In the genomic region with DNA sequence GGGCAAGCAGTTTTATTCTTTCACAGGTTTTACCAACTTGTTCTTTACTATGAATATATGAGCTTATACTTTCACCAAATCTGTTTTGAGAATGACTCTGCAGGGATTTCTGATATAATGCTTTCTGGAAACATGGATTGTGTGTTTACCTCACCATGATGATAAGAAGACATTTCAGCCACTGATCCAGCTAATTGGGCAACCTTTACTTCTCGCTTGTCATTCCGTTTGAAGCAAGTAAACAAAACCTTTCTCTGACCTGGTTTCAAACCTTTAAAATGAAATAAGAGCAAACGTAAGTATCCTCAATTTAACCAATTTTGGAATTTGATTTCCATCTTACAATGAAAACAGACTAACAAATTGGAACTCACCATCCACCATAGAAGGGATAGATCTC, we compare ENCODE assay signal across 18 cellular contexts. TPM values are rescaled to one million over a fixed set of nuclear protein-coding genes. Genes with fewer than 3 reads are reported as not detected.
DNase-seq lines count a peak whose midpoint lies in the region; ATAC-seq and TF ChIP-seq lines count a peak whose summit lies in the region.
"Had no signal": no experiment of that assay in that cellular context is flagged by ENCODE, and none has a peak within 500 bp of the region (broad histone marks: within the 10 kb centered on the region; RNA-seq: fewer than 3 reads in every experiment).

No MANE protein-coding gene starts in this region.

- peak overlapping the region; percentile 47 for H3K27ac Mint-ChIP-seq in T-helper 2 cell treated with Interferon-gamma antibody and Interleukin-4, amounts not matched to agents 5 μg/mL and 100 μg/mL, for 36 hours
- H3K27ac Mint-ChIP-seq in WTC11, result peak overlapping the region; percentile 56; the same call in 1 of the 2 replicates

- in situ Hi-C loops in GM23248 (cut with MboI), result no loop called here

- H3K4me3 ChIP-seq in GM23248, result no peak overlapping the region
- no peak overlapping the region for H3K4me3 ChIP-seq in right lobe of liver
- H3K4me3 ChIP-seq in dorsolateral prefrontal cortex, result no peak overlapping the region

- 96 to 98% methylated on average over 3 of the region's 3 CpGs for WGBS in GM23248 (ENCODE audit: low coverage in 1 of 2, low lambda C conversion rate in 2 of 2, missing lambda C conversion rate in 2 of 2), 2 experiments
- WGBS in right lobe of liver (ENCODE audit: insufficient coverage, low coverage, low lambda C conversion rate, missing lambda C conversion rate), result 32% methylated on average over 3 of the region's 3 CpGs

- peaks cover 7% of the 10 kb centered on the region; the same call in 1 of the 2 replicates for H3K79me2 ChIP-seq in GM23248 (ENCODE audit: insufficient read depth)

- H3K9me3 Mint-ChIP-seq in T-helper 2 cell treated with Interferon-gamma antibody and Interleukin-4, amounts not matched to agents 5 μg/mL and 100 μg/mL, for 36 hours, result no peaks in the 10 kb centered on the region
- H3K9me3 Mint-ChIP-seq in WTC11, result no peaks in the 10 kb centered on the region
- H3K9me3 Mint-ChIP-seq: CD8-positive, alpha-beta memory T cell had no signal

- TF ChIP-seq POLR2A in right lobe of liver (IDR thresholded peaks at IDR 0.05), result no peak

- H3K4me3 Mint-ChIP-seq in T-helper 2 cell treated with Interferon-gamma antibody and Interleukin-4, amounts not matched to agents 5 μg/mL and 100 μg/mL, for 36 hours, result no peak overlapping the region
- no peak overlapping the region for H3K4me3 Mint-ChIP-seq in WTC11

- no peak for DNase-seq in T-helper 2 cell treated with Interferon-gamma antibody and Interleukin-4, amounts not matched to agents 5 μg/mL and 100 μg/mL, for 36 hours (ENCODE audit: low spot score)
- DNase-seq in T-helper 2 cell (no peak), GM23248 (no peak), WTC11 (ENCODE audit: low spot score) (no peak), right lobe of liver (no peak), dorsolateral prefrontal cortex (no peak), NCI-H526 (lab: John Stamatoyannopoulos, UW) (no peak)
- DNase-seq: 8988T; CD8-positive, alpha-beta memory T cell; DMS79 treated with DMSO at 0.1 percent for 48 hours; KBM-7; NCI-H1092; NCI-H146; NCI-H2081; NCI-H510A had no signal

- CTCF ChIA-PET in WTC11 (lab: Charles Lee), result interaction anchor here (0.6 kb wide), 1 partner anchor 115 kb away, joined by 4 read pairs; no protein-coding TSS in a partner anchor

- no peaks in the 10 kb centered on the region for H4K20me1 ChIP-seq in GM23248 (ENCODE audit: insufficient read depth)

- no peak overlapping the region for H3K4me2 ChIP-seq in GM23248 (ENCODE audit: unreplicated experiment)

- POLR2A ChIA-PET in WTC11 (lab: Charles Lee), result no interaction called here

- H3K36me3 Mint-ChIP-seq in T-helper 2 cell treated with Interferon-gamma antibody and Interleukin-4, amounts not matched to agents 5 μg/mL and 100 μg/mL, for 36 hours (ENCODE audit: low read depth), result peaks cover 81% of the 10 kb centered on the region
- peaks cover 86% of the 10 kb centered on the region for H3K36me3 Mint-ChIP-seq in WTC11
- H3K36me3 Mint-ChIP-seq: CD8-positive, alpha-beta memory T cell had no signal

- ATAC-seq in WTC11, result no peak
- peak; percentile 58 to 88 (median 77) for ATAC-seq in right lobe of liver
- no peak for ATAC-seq in GM21423 (IDR thresholded peaks at IDR 0.05; ENCODE audit: unreplicated experiment)
- ATAC-seq: HCT116 had no signal

- peak overlapping the region; percentile 44; the same call in 1 of the 2 replicates for H2AFZ ChIP-seq in GM23248

- H3K4me1 Mint-ChIP-seq in T-helper 2 cell treated with Interferon-gamma antibody and Interleukin-4, amounts not matched to agents 5 μg/mL and 100 μg/mL, for 36 hours (ENCODE audit: low read depth), result peaks cover 28% of the 10 kb centered on the region
- H3K4me1 Mint-ChIP-seq in WTC11, result no peaks in the 10 kb centered on the region

- H3K27me3 Mint-ChIP-seq in T-helper 2 cell treated with Interferon-gamma antibody and Interleukin-4, amounts not matched to agents 5 μg/mL and 100 μg/mL, for 36 hours (ENCODE audit: low read depth), result no peaks in the 10 kb centered on the region
- no peaks in the 10 kb centered on the region for H3K27me3 Mint-ChIP-seq in WTC11 (ENCODE audit: low read depth)
- H3K27me3 Mint-ChIP-seq: CD8-positive, alpha-beta memory T cell had no signal

- H3K36me3 ChIP-seq in GM23248 (ENCODE audit: low read depth) (no peaks in the 10 kb centered on the region), right lobe of liver (no peaks in the 10 kb centered on the region)

- no peaks in the 10 kb centered on the region for H3K9me2 ChIP-seq in GM23248 (ENCODE audit: insufficient read depth)

- TF ChIP-seq CTCF in WTC11 (IDR thresholded peaks at IDR 0.05) (no peak), right lobe of liver (IDR thresholded peaks at IDR 0.05) (no peak), dorsolateral prefrontal cortex (IDR thresholded peaks at IDR 0.05 in 54 of 56, conservative IDR thresholded peaks at IDR 0.05 in 2 of 56; ENCODE audit: low read depth in 1 of 56, partially characterized antibody in 56 of 56) (no peak)

- H3K27me3 ChIP-seq in GM23248 (replicated peaks; ENCODE audit: insufficient read depth), result no peaks in the 10 kb centered on the region
- no peaks in the 10 kb centered on the region for H3K27me3 ChIP-seq in right lobe of liver
- peaks cover 0 to 4% (median 0%) of the 10 kb centered on the region in 45 donors for H3K27me3 ChIP-seq in dorsolateral prefrontal cortex

- H3K9ac ChIP-seq in GM23248, result no peak overlapping the region

- H3K27ac ChIP-seq in GM23248 (no peak overlapping the region), right lobe of liver (peak overlapping the region in 1 of 3 donors; percentile 29), dorsolateral prefrontal cortex (no peak overlapping the region)

- no peaks in the 10 kb centered on the region for H3K4me1 ChIP-seq in GM23248 (ENCODE audit: insufficient read depth)
- peaks cover 0 to 6% (median 0%) of the 10 kb centered on the region in 4 donors for H3K4me1 ChIP-seq in right lobe of liver

- no peaks in the 10 kb centered on the region for H3K9me3 ChIP-seq in GM23248 (ENCODE audit: low read depth)
- no peaks in the 10 kb centered on the region for H3K9me3 ChIP-seq in right lobe of liver

- intact Hi-C loops in right lobe of liver (cut with DNase I), result no loop called here
- intact Hi-C loops in dorsolateral prefrontal cortex (cut with DNase I), result loop anchor here in 1 of 2 donors (5.0 kb wide), 1 partner anchor 128 kb away; no protein-coding TSS in a partner anchor

- peaks cover 24% of the 10 kb centered on the region for H3F3A ChIP-seq in GM23248 (ENCODE audit: insufficient read depth)

TF ChIP-seq in WTC11, 78 proteins besides CTCF, POLR2A, EP300 and RAD21:
- TF ChIP-seq KAT7 (CRISPR knock-in tag; IDR thresholded peaks at IDR 0.05; ENCODE audit: borderline replicate concordance) (no peak), NFATC4 (CRISPR knock-in tag; IDR thresholded peaks at IDR 0.05) (no peak), CREB1 (CRISPR knock-in tag; IDR thresholded peaks at IDR 0.05) (no peak), RELA (CRISPR knock-in tag; IDR thresholded peaks at IDR 0.05; ENCODE audit: borderline replicate concordance) (no peak)
- TF ChIP-seq, protein P1, sequence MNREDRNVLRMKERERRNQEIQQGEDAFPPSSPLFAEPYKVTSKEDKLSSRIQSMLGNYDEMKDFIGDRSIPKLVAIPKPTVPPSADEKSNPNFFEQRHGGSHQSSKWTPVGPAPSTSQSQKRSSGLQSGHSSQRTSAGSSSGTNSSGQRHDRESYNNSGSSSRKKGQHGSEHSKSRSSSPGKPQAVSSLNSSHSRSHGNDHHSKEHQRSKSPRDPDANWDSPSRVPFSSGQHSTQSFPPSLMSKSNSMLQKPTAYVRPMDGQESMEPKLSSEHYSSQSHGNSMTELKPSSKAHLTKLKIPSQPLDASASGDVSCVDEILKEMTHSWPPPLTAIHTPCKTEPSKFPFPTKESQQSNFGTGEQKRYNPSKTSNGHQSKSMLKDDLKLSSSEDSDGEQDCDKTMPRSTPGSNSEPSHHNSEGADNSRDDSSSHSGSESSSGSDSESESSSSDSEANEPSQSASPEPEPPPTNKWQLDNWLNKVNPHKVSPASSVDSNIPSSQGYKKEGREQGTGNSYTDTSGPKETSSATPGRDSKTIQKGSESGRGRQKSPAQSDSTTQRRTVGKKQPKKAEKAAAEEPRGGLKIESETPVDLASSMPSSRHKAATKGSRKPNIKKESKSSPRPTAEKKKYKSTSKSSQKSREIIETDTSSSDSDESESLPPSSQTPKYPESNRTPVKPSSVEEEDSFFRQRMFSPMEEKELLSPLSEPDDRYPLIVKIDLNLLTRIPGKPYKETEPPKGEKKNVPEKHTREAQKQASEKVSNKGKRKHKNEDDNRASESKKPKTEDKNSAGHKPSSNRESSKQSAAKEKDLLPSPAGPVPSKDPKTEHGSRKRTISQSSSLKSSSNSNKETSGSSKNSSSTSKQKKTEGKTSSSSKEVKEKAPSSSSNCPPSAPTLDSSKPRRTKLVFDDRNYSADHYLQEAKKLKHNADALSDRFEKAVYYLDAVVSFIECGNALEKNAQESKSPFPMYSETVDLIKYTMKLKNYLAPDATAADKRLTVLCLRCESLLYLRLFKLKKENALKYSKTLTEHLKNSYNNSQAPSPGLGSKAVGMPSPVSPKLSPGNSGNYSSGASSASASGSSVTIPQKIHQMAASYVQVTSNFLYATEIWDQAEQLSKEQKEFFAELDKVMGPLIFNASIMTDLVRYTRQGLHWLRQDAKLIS (CRISPR knock-in tag; IDR thresholded peaks at IDR 0.05; ENCODE audit: borderline replicate concordance), result no peak
TF ChIP-seq in WTC11: peak in this region for 0.

RNA-seq across cellular contexts. Expression of gene TOP2A, which starts 13.7 kb away (rescaled TPM):
- 71.4 and 75.8 TPM in 2 replicates for total RNA-seq in GM23248 (2014; rRNA removed; shearing (Covaris generic))
- 39.6 and 47.0 TPM in 2 replicates for polyA plus RNA-seq in GM23248 (2016; fragmentation: Nextera tagmentation; extraction: Ambion mirVana)
- 273 to 307 TPM (median 292 TPM) in 3 replicates for total RNA-seq in WTC11 (2021)
- 1 to 10 TPM in 4 of 6 experiments, under 1 TPM in 2; 0.22 to 7.3 (median 3.0) TPM for total RNA-seq in right lobe of liver
- total RNA-seq in dorsolateral prefrontal cortex, result 1 to 10 TPM in 14 of 120 experiments, under 1 TPM in 41, not detected in 65; 0.04 to 3.1 (median 0.42) TPM

RNA-seq across cellular contexts. Expression of gene IGFBP4, which starts 39.2 kb away (rescaled TPM):
- total RNA-seq in GM23248 (2014; rRNA removed; shearing (Covaris generic)), result 361 and 408 TPM in 2 replicates
- 1,209 and 1,277 TPM in 2 replicates for polyA plus RNA-seq in GM23248 (2016; fragmentation: Nextera tagmentation; extraction: Ambion mirVana)
- total RNA-seq in WTC11 (2021), result 155 to 172 TPM (median 162 TPM) in 3 replicates
- 100 to 1,000 TPM; 382 to 716 (median 430) TPM for total RNA-seq in right lobe of liver
- 100 to 1,000 TPM in 2 of 120 experiments, 10 to 100 TPM in 115, 1 to 10 TPM in 3; 8.8 to 151 (median 22.2) TPM for total RNA-seq in dorsolateral prefrontal cortex

RNA-seq across cellular contexts. Expression of gene GJD3, which starts 39.5 kb away (rescaled TPM):
- 1.2 TPM in 1 of 2 replicates, not detected in the other for total RNA-seq in GM23248 (2014; rRNA removed; shearing (Covaris generic))
- polyA plus RNA-seq in GM23248 (2016; fragmentation: Nextera tagmentation; extraction: Ambion mirVana), result 1.3 and 2.0 TPM in 2 replicates
- total RNA-seq in WTC11 (2021), result 1.4 to 2.3 TPM (median 2.0 TPM) in 3 replicates
- total RNA-seq in right lobe of liver, result under 1 TPM in 5 of 6 experiments, not detected in 1; 0.22 to 0.78 (median 0.37) TPM
- total RNA-seq in dorsolateral prefrontal cortex, result 1 to 10 TPM in 4 of 120 experiments, under 1 TPM in 18, not detected in 98; 0.48 to 1.7 (median 0.75) TPM
- total RNA-seq: G401 had no signal

Comparison
In these comparisons a context has a peak if more than half of its experiments do, and no peak if none do; other contexts are left out.
1. ATAC-seq: peak in right lobe of liver (4 of 4); none in WTC11 (single experiment) and GM21423 (single experiment).